ENCODE assay signal across 8 cellular contexts in the genomic region with DNA sequence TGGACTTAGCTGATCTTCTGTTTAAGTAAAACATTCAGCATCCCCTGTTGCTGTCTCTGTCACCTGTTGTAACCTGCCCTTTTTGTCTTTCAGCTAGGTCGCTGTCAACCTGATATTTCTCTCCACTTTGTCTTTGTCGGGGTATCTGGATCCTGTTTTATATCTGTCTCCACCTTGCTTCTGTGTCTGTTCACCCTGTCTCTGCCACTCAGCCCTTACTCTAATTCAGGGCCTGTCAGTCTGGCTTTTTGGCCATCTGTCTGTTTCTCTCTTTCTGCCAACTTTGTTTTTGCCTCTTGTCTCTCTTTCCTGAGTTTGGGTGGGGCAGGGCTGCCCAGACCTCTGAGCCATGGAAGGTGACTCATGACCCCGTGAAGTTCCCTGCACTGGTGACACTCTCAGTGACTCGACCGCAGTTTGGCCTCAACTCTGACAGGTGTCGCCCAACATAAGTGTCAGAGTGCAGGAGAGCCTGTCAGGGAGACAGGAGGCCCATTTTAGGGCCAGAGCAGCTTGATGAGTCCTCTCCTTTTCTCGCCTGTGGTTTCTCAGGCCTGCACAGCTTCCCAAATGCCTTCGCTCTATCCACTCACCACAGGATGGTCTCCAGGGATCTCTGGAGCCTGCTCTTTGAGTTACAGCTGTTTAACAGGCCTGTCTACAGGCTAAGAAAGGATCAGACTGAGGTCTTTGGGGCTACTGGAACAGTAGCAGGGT.
DNase-seq lines count a peak whose midpoint lies in the region; ATAC-seq lines count a peak whose summit lies in the region.

No MANE protein-coding gene starts in this region.

- no peaks in the 10 kb centered on the region for H3K4me1 ChIP-seq in iPS-20b (ENCODE audit: insufficient read depth, low read length)

- peaks cover 11% of the 10 kb centered on the region; the same call in 1 of the 2 replicates for H3K27me3 ChIP-seq in iPS-20b (ENCODE audit: insufficient read depth, low read length)

- DNase-seq in AG20443 (ENCODE audit: low spot score) (peak; percentile 62), T-helper 1 cell (peak; percentile 54 to 84 (median 66)), NCI-H187 (lab: John Stamatoyannopoulos, UW) (no peak)
- peak; percentile 47 to 62 for DNase-seq in stimulated activated CD4-positive, alpha-beta T cell treated with anti-CD3 and anti-CD28 coated beads, Interleukin-1b, Interleukin-23, amount 100 ng/mL, for 4 hours (ENCODE audit: low read depth in 2 of 2)

- peaks cover 12% of the 10 kb centered on the region for H3K36me3 ChIP-seq in iPS-20b (ENCODE audit: insufficient read depth, low read depth, low read length)

- no peaks in the 10 kb centered on the region for H3K9me3 ChIP-seq in iPS-20b (ENCODE audit: insufficient read depth, low read depth, low read length)

- peak overlapping the region; percentile 86; the same call in 1 of the 2 replicates for H3K9ac ChIP-seq in iPS-20b (ENCODE audit: low read depth, low read length)

- ATAC-seq in GM19043 (IDR thresholded peaks at IDR 0.05; ENCODE audit: low read depth, unreplicated experiment): peak; percentile 87
- peak; percentile 70 for ATAC-seq in HG03432 (IDR thresholded peaks at IDR 0.05; ENCODE audit: unreplicated experiment)

- H3K27ac ChIP-seq in angular gyrus (ENCODE audit: low read depth, low read length): peak overlapping the region; percentile 53
- H3K27ac ChIP-seq in iPS-20b (ENCODE audit: low read length): no peak overlapping the region

- H3K4me3 ChIP-seq in iPS-20b (ENCODE audit: low read length): peak overlapping the region; percentile 82

Comparison
In these comparisons a context has a peak if more than half of its experiments do, and no peak if none do; other contexts are left out.
1. DNase-seq: peak in AG20443 (single experiment), T-helper 1 cell (5 of 5) and stimulated activated CD4-positive, alpha-beta T cell treated with anti-CD3 and anti-CD28 coated beads, Interleukin-1b, Interleukin-23, amount 100 ng/mL, for 4 hours (2 of 2); none in NCI-H187 (0 of 2).